Comparison of ENCODE assay signal across 9 cellular contexts in genomic region chr10:33337335-33337854, GRCh38. TPM values are rescaled to one million over a fixed set of nuclear protein-coding genes. Genes with fewer than 3 reads are reported as not detected.
A peak's percentile ranks its signal among the peaks of the same experiment; 100 is the strongest.
DNase-seq lines count a peak whose midpoint lies in the region; ATAC-seq and TF ChIP-seq lines count a peak whose summit lies in the region.
"Had no signal": no experiment of that assay in that cellular context is flagged by ENCODE, and none has a peak within 500 bp of the region (broad histone marks: within the 10 kb centered on the region; RNA-seq: fewer than 3 reads in every experiment).

No MANE protein-coding gene starts in this region.

- in situ Hi-C loops in GM13977 (cut with MboI; ENCODE audit: low pct_unique_long_range_greater_than_20kb, low sequenced_read_pairs, unreplicated experiment) = loop anchor here (10.0 kb wide), 1 partner anchor 1297 kb away; no protein-coding TSS in a partner anchor

- TF ChIP-seq CTCF in GM13977 (IDR thresholded peaks at IDR 0.05; ENCODE audit: extremely low read depth, insufficient read depth, missing control alignments) = no peak

- H3K36me3 Mint-ChIP-seq in activated CD4-positive, alpha-beta T cell treated with anti-CD3 and anti-CD28 coated beads for 36 hours (ENCODE audit: low read depth) = no peaks in the 10 kb centered on the region

- no peak overlapping the region for H3K4me3 Mint-ChIP-seq in activated CD4-positive, alpha-beta T cell treated with anti-CD3 and anti-CD28 coated beads for 36 hours

- no peak for ATAC-seq in activated CD4-positive, alpha-beta T cell treated with anti-CD3 and anti-CD28 coated beads for 36 hours

- H3K4me3 ChIP-seq in iPS-18c (ENCODE audit: insufficient read depth, low read depth, low read length) = peak overlapping the region; percentile 75

- H3K27ac ChIP-seq in angular gyrus (ENCODE audit: low read depth, low read length) = peak overlapping the region; percentile 58
- H3K27ac ChIP-seq: neutrophil had no signal

- POLR2A ChIA-PET in activated CD4-positive, alpha-beta T cell treated with anti-CD3 and anti-CD28 coated beads for 36 hours (lab: Charles Lee) = interaction anchor here (0.5 kb wide), 1 partner anchor 57 kb away, joined by 3 read pairs; no protein-coding TSS in a partner anchor

- peaks cover 17% of the 10 kb centered on the region for H3K4me1 Mint-ChIP-seq in activated CD4-positive, alpha-beta T cell treated with anti-CD3 and anti-CD28 coated beads for 36 hours

- H3K27ac Mint-ChIP-seq in activated CD4-positive, alpha-beta T cell treated with anti-CD3 and anti-CD28 coated beads for 36 hours = no peak overlapping the region

- intact Hi-C loops in activated CD4-positive, alpha-beta T cell treated with anti-CD3 and anti-CD28 coated beads for 36 hours (cut with DNase I, micrococcal nuclease) = loop anchor here (10.0 kb wide), 4 partner anchors 87 to 787 kb away; no protein-coding TSS in a partner anchor

- no peaks in the 10 kb centered on the region for H3K9me3 Mint-ChIP-seq in activated CD4-positive, alpha-beta T cell treated with anti-CD3 and anti-CD28 coated beads for 36 hours (ENCODE audit: low read depth)

- peak; percentile 27 for DNase-seq in DMS79 treated with DMSO at 0.1 percent for 48 hours (lab: John Stamatoyannopoulos, UW)
- DNase-seq in DMS79 (lab: John Stamatoyannopoulos, UW) = no peak
- DNase-seq in stromal cell of bone marrow (ENCODE audit: low read depth) = peak; percentile 54
- no peak for DNase-seq in GM13977 (ENCODE audit: low spot score)
- DNase-seq in cerebellar cortex (ENCODE audit: low spot score) = no peak
- DNase-seq in activated CD4-positive, alpha-beta T cell treated with anti-CD3 and anti-CD28 coated beads for 36 hours = no peak

- peaks cover 54% of the 10 kb centered on the region for H3K27me3 Mint-ChIP-seq in activated CD4-positive, alpha-beta T cell treated with anti-CD3 and anti-CD28 coated beads for 36 hours

- CTCF ChIA-PET in activated CD4-positive, alpha-beta T cell treated with anti-CD3 and anti-CD28 coated beads for 36 hours (lab: Charles Lee) = interaction anchor here (0.6 to 1.3 kb wide), 3 partner anchors 10 to 103 kb away, joined by 3 read pairs; no protein-coding TSS in a partner anchor

- H3K9me3 ChIP-seq in iPS-18c (ENCODE audit: control insufficient read depth, insufficient read depth, low read length) = peaks cover 5% of the 10 kb centered on the region
- H3K9me3 ChIP-seq: neutrophil had no signal

RNA-seq across cellular contexts. Expression of gene NRP1, which starts 2.9 kb away (rescaled TPM):
- total RNA-seq in activated CD4-positive, alpha-beta T cell treated with anti-CD3 and anti-CD28 coated beads for 36 hours = under 1 TPM; 0.21 to 0.44 TPM

Comparison
In these comparisons a context has a peak if more than half of its experiments do, and no peak if none do; other contexts are left out.
1. DNase-seq: peak in DMS79 treated with DMSO at 0.1 percent for 48 hours (single experiment) and stromal cell of bone marrow (single experiment); none in DMS79 (single experiment), GM13977 (single experiment), cerebellar cortex (single experiment) and activated CD4-positive, alpha-beta T cell treated with anti-CD3 and anti-CD28 coated beads for 36 hours (single experiment).